In the genomic region with DNA sequence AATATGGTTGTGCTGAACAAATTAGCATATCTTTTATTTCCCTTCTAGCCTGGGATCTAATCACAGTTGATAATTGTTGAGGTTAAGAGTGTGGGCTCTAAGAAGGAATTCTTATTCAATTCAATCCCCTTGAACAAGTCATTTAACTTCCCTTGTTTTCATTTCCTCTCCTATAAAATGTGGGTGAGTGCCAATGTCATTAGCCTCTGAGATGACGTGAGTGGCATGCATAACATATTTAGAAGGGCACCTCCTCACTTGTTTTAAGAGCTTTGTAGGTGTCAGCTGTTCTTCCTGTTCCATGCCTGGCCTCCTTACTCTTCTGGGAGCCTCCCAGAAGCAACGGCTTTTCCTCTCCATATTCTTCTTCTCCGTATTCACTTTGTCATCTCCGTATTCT, we compare ENCODE assay signal across 16 cellular contexts.
DNase-seq lines count a peak whose midpoint lies in the region.
"Had no signal": no experiment of that assay in that cellular context is flagged by ENCODE, and none has a peak within 500 bp of the region (broad histone marks: within the 10 kb centered on the region; RNA-seq: fewer than 3 reads in every experiment).

No MANE protein-coding gene starts in this region.

- DNase-seq in DMS79 (lab: John Stamatoyannopoulos, UW), result peak; percentile 7
- no peak for DNase-seq in DMS79 treated with DMSO at 0.1 percent for 48 hours (lab: John Stamatoyannopoulos, UW)
- peak; percentile 46 for DNase-seq in M059J (ENCODE audit: low read depth)
- DNase-seq in dermis blood vessel endothelial cell, result peak; percentile 64
- peak; percentile 8 for DNase-seq in pulmonary artery endothelial cell (ENCODE audit: low read depth, low spot score)
- DNase-seq in GOT3 (lab: John Stamatoyannopoulos, UW), result no peak
- no peak for DNase-seq in midbrain (lab: John Stamatoyannopoulos, UW)
- no peak for DNase-seq in NCI-H187 (lab: John Stamatoyannopoulos, UW)
- DNase-seq: DMS153, KG1, NCI-H1436 treated with DMSO at 0.1 percent for 48 hours, NCI-H2107, NCI-H226, NCI-H524, PC-9, SIG-M5 had no signal

Comparison
In these comparisons a context has a peak if more than half of its experiments do, and no peak if none do; other contexts are left out.
1. DNase-seq: peak in DMS79 (single experiment), M059J (single experiment), dermis blood vessel endothelial cell (single experiment) and pulmonary artery endothelial cell (single experiment); none in DMS79 treated with DMSO at 0.1 percent for 48 hours (single experiment), GOT3 (single experiment), midbrain (single experiment) and NCI-H187 (0 of 2).